19 cellular contexts compared by ENCODE assay signal in genomic region chr1:188670837-188671236, GRCh38.
A peak's percentile ranks its signal among the peaks of the same experiment; 100 is the strongest.
DNase-seq lines count a peak whose midpoint lies in the region; ATAC-seq, FAIRE-seq and TF ChIP-seq lines count a peak whose summit lies in the region.
"Had no signal": no experiment of that assay in that cellular context is flagged by ENCODE, and none has a peak within 500 bp of the region (broad histone marks: within the 10 kb centered on the region; RNA-seq: fewer than 3 reads in every experiment).

No MANE protein-coding gene starts in this region.

- ATAC-seq in stimulated activated naive CD8-positive, alpha-beta T cell treated with anti-CD3 and anti-CD28 coated beads, Interleukin-15, amount 100 ng/mL, for 72 hours: no peak
- ATAC-seq: stimulated activated effector memory CD8-positive, alpha-beta T cell treated with anti-CD3 and anti-CD28 coated beads, Interleukin-12 subunit alpha, Interleukin-12 subunit beta, amount 100 ng/mL, for 72 hours had no signal

- no peaks in the 10 kb centered on the region for H3K9me3 ChIP-seq in H1 (ENCODE audit: insufficient read depth in 2 of 2, low read depth in 1 of 2, low read length in 1 of 2)

- H2BK20ac ChIP-seq in H1 (ENCODE audit: low read length): no peak overlapping the region

- H3K27me3 Mint-ChIP-seq in type B pancreatic cell: no peaks in the 10 kb centered on the region
- H3K27me3 Mint-ChIP-seq in stimulated activated naive CD8-positive, alpha-beta T cell treated with anti-CD3 and anti-CD28 coated beads, Interleukin-15, amount 100 ng/mL, for 72 hours: no peaks in the 10 kb centered on the region
- H3K27me3 Mint-ChIP-seq: activated naive CD4-positive, alpha-beta T cell treated with anti-CD3 and anti-CD28 coated beads, Interleukin-2, amount 50 U/mL, for 24 hours had no signal

- no peak overlapping the region for H3K4me2 ChIP-seq in H1 (ENCODE audit: insufficient read depth in 1 of 2, low read depth in 2 of 2, low read length in 2 of 2)

- H2AK5ac ChIP-seq in H1 (ENCODE audit: low read depth, low read length): no peak overlapping the region

- H4K8ac ChIP-seq in H1 (ENCODE audit: extremely low read depth, insufficient read depth, low read length): no peak overlapping the region

- no peaks in the 10 kb centered on the region for H4K20me1 ChIP-seq in H1 (replicated peaks in 1 of 2; ENCODE audit: control insufficient read depth in 1 of 2, insufficient read depth in 2 of 2, low read length in 2 of 2)

- no peaks in the 10 kb centered on the region for H3K27me3 ChIP-seq in H1 (replicated peaks in 1 of 4; ENCODE audit: control insufficient read depth in 3 of 4, extremely low read depth in 1 of 4, insufficient read depth in 3 of 4, low read length in 3 of 4)

- FAIRE-seq in RCC 7860 (lab: Jason Lieb, UNC) (no peak), H1 (lab: Jason Lieb, UNC) (no peak)
- FAIRE-seq: GM18507 had no signal

- no peak overlapping the region for H4K5ac ChIP-seq in H1 (ENCODE audit: insufficient read length, low read depth, low read length)

- no peak overlapping the region for H3K4me3 ChIP-seq in H1 (ENCODE audit: extremely low read depth in 1 of 4, insufficient read depth in 2 of 4, low read depth in 3 of 4, low read length in 4 of 4)

- no peaks in the 10 kb centered on the region for H3K23me2 ChIP-seq in H1 (ENCODE audit: low read depth, low read length)

- POLR2A ChIA-PET in H1 (lab: Charles Lee; ENCODE audit: partially characterized antibody): no interaction called here

- peak overlapping the region; percentile 97 for H3K14ac ChIP-seq in H1 (ENCODE audit: insufficient read length)

- H2BK12ac ChIP-seq in H1 (ENCODE audit: low read depth, low read length): no peak overlapping the region

- no peak overlapping the region for H3K56ac ChIP-seq in H1 (replicated peaks; ENCODE audit: insufficient read length, low read depth, low read length)

- TF ChIP-seq CTCF in H1 (IDR thresholded peaks at IDR 0.05; ENCODE audit: control extremely low read depth in 1 of 3, insufficient read depth in 1 of 3, low read depth in 1 of 3, low read length in 3 of 3) (no peak), GM13977 (IDR thresholded peaks at IDR 0.05; ENCODE audit: extremely low read depth, insufficient read depth, missing control alignments) (no peak), type B pancreatic cell (conservative IDR thresholded peaks at IDR 0.05) (no peak)

- H2AFZ ChIP-seq in H1 (ENCODE audit: low read length): 0 out of 2 replicates have a peak overlapping the region, but pooled peaks have one; percentile 30

- H3K36me3 ChIP-seq in H1 (ENCODE audit: control insufficient read depth in 2 of 4, insufficient read depth in 4 of 4, low read length in 3 of 4): no peaks in the 10 kb centered on the region

- H3K27ac ChIP-seq in H1 (ENCODE audit: low read depth, low read length) (no peak overlapping the region), substantia nigra (ENCODE audit: low read depth, low read length, poor library complexity, severe bottlenecking) (no peak overlapping the region)

- H3K4me1 ChIP-seq in H1 (replicated peaks in 1 of 4; ENCODE audit: control insufficient read depth in 3 of 4, insufficient read depth in 4 of 4, low read length in 3 of 4): peaks cover 0 to 6% (median 0%) of the 10 kb centered on the region in 4 experiments; a peak in 2 of 7 replicates

- in situ Hi-C loops in GM13977 (cut with MboI; ENCODE audit: low pct_unique_long_range_greater_than_20kb, low sequenced_read_pairs, unreplicated experiment): no loop called here

- DNase-seq in HK-2 (ENCODE audit: unreplicated experiment) (peak; percentile 24), RCC 7860 (ENCODE audit: low spot score) (peak; percentile 23), H1 (ENCODE audit: low read depth in 1 of 2, low spot score in 2 of 2) (no peak), renal cortical epithelial cell (ENCODE audit: low read depth) (peak; percentile 90), GM13977 (ENCODE audit: low spot score) (no peak), type B pancreatic cell (ENCODE audit: extremely low spot score, unreplicated experiment) (no peak), substantia nigra (lab: John Stamatoyannopoulos, UW) (no peak)
- no peak for DNase-seq in stimulated activated naive CD8-positive, alpha-beta T cell treated with anti-CD3 and anti-CD28 coated beads, Interleukin-15, amount 100 ng/mL, for 72 hours
- DNase-seq: activated T-cell treated with anti-CD3 and anti-CD28 coated beads for 4 hours; DMS79 treated with DMSO at 0.1 percent for 48 hours; H7; islet precursor cell; NCI-H2029 treated with DMSO at 0.1 percent for 48 hours; NCI-H524 treated with DMSO at 0.1 percent for 48 hours; stimulated activated CD4-positive, alpha-beta T cell treated with anti-CD3 and anti-CD28 coated beads, Interleukin-12 subunit alpha, Interleukin-12 subunit beta, amount 100 ng/mL, for 4 hours had no signal

- H3K27ac Mint-ChIP-seq in type B pancreatic cell: no peak overlapping the region
- peak overlapping the region in 1 of 2 donors; percentile 4 for H3K27ac Mint-ChIP-seq in stimulated activated naive CD8-positive, alpha-beta T cell treated with anti-CD3 and anti-CD28 coated beads, Interleukin-15, amount 100 ng/mL, for 72 hours
- H3K27ac Mint-ChIP-seq: activated naive CD4-positive, alpha-beta T cell treated with anti-CD3 and anti-CD28 coated beads, Interleukin-2, amount 50 U/mL, for 24 hours; stimulated activated effector memory CD8-positive, alpha-beta T cell treated with anti-CD3 and anti-CD28 coated beads, Interleukin-12 subunit alpha, Interleukin-12 subunit beta, amount 100 ng/mL, for 72 hours had no signal

- H3K79me1 ChIP-seq in H1 (ENCODE audit: low read depth, low read length): no peaks in the 10 kb centered on the region

- H3K9ac ChIP-seq in H1 (replicated peaks in 1 of 4; ENCODE audit: extremely low read depth in 1 of 4, low read depth in 3 of 4, low read length in 3 of 4): no peak overlapping the region

- no peak overlapping the region for H3K18ac ChIP-seq in H1 (ENCODE audit: extremely low read depth, low read length)

- peaks cover 6% of the 10 kb centered on the region for H3K9me3 Mint-ChIP-seq in type B pancreatic cell
- H3K9me3 Mint-ChIP-seq in stimulated activated naive CD8-positive, alpha-beta T cell treated with anti-CD3 and anti-CD28 coated beads, Interleukin-15, amount 100 ng/mL, for 72 hours: peaks cover 23 to 35% of the 10 kb centered on the region in 2 donors

- no peak overlapping the region for H2BK120ac ChIP-seq in H1 (replicated peaks; ENCODE audit: low read depth, low read length)

- H3K79me2 ChIP-seq in H1 (ENCODE audit: control insufficient read depth in 1 of 2, insufficient read depth in 2 of 2, low read length in 2 of 2): no peaks in the 10 kb centered on the region

- TF ChIP-seq RAD21 in H1 (IDR thresholded peaks at IDR 0.05 in 1 of 2, conservative IDR thresholded peaks at IDR 0.05 in 1 of 2; ENCODE audit: low read depth in 2 of 2, low read length in 2 of 2): no peak

- no peak overlapping the region for H3K23ac ChIP-seq in H1 (ENCODE audit: insufficient read length)

- H3K4me3 Mint-ChIP-seq in type B pancreatic cell: no peak overlapping the region
- no peak overlapping the region for H3K4me3 Mint-ChIP-seq in stimulated activated naive CD8-positive, alpha-beta T cell treated with anti-CD3 and anti-CD28 coated beads, Interleukin-15, amount 100 ng/mL, for 72 hours
- H3K4me3 Mint-ChIP-seq: activated naive CD4-positive, alpha-beta T cell treated with anti-CD3 and anti-CD28 coated beads, Interleukin-2, amount 50 U/mL, for 24 hours; brain; stimulated activated effector memory CD8-positive, alpha-beta T cell treated with anti-CD3 and anti-CD28 coated beads, Interleukin-12 subunit alpha, Interleukin-12 subunit beta, amount 100 ng/mL, for 72 hours had no signal

- H3K36me3 Mint-ChIP-seq in type B pancreatic cell: no peaks in the 10 kb centered on the region
- H3K36me3 Mint-ChIP-seq: activated naive CD4-positive, alpha-beta T cell treated with anti-CD3 and anti-CD28 coated beads, Interleukin-2, amount 50 U/mL, for 24 hours; brain; stimulated activated effector memory CD8-positive, alpha-beta T cell treated with anti-CD3 and anti-CD28 coated beads, Interleukin-12 subunit alpha, Interleukin-12 subunit beta, amount 100 ng/mL, for 72 hours had no signal

- H2BK15ac ChIP-seq in H1 (ENCODE audit: low read length): no peak overlapping the region

- TF ChIP-seq POLR2A in H1 (IDR thresholded peaks at IDR 0.05; ENCODE audit: control extremely low read depth in 1 of 2, low read depth in 2 of 2, low read length in 2 of 2): no peak

- no peak overlapping the region for H2BK5ac ChIP-seq in H1 (ENCODE audit: low read depth, low read length)

- CTCF ChIA-PET in H1 (lab: Charles Lee; ENCODE audit: partially characterized antibody): interaction anchor here (1.0 to 1.6 kb wide), 3 partner anchors 10 to 14 kb away, joined by 3 to 4 read pairs (median 3); no protein-coding TSS in a partner anchor

- no peak overlapping the region for H3K4ac ChIP-seq in H1 (replicated peaks; ENCODE audit: insufficient read length, low read depth, low read length)

- WGBS in H1 (ENCODE audit: extremely low coverage in 1 of 2, insufficient coverage in 1 of 2, insufficient read length in 1 of 2, insufficient replicate concordance in 2 of 2, low coverage in 1 of 2, low lambda C conversion rate in 2 of 2, missing lambda C conversion rate in 1 of 2), 2 experiments: 84% methylated on average over 2 of the region's 2 CpGs; no CpG with 5 or more reads in 1 of the 2 experiments

- no peak overlapping the region for H4K91ac ChIP-seq in H1 (replicated peaks; ENCODE audit: insufficient read length, low read length)

- no peak for TF ChIP-seq EP300 in H1 (IDR thresholded peaks at IDR 0.05; ENCODE audit: borderline replicate concordance in 1 of 2, low read depth in 2 of 2, low read length in 2 of 2)

- H3K4me1 Mint-ChIP-seq in type B pancreatic cell (ENCODE audit: unreplicated experiment): no peaks in the 10 kb centered on the region
- no peaks in the 10 kb centered on the region for H3K4me1 Mint-ChIP-seq in stimulated activated naive CD8-positive, alpha-beta T cell treated with anti-CD3 and anti-CD28 coated beads, Interleukin-15, amount 100 ng/mL, for 72 hours
- H3K4me1 Mint-ChIP-seq: activated naive CD4-positive, alpha-beta T cell treated with anti-CD3 and anti-CD28 coated beads, Interleukin-2, amount 50 U/mL, for 24 hours; stimulated activated effector memory CD8-positive, alpha-beta T cell treated with anti-CD3 and anti-CD28 coated beads, Interleukin-12 subunit alpha, Interleukin-12 subunit beta, amount 100 ng/mL, for 72 hours had no signal

TF ChIP-seq in H1, 55 proteins besides CTCF, POLR2A, EP300 and RAD21 (continues in another document):
- TF ChIP-seq TCF12 (IDR thresholded peaks at IDR 0.05; ENCODE audit: low read depth, low read length) (no peak), RNF2 (IDR thresholded peaks at IDR 0.05; ENCODE audit: borderline replicate concordance, low read depth, low read length, missing control alignments, poor library complexity, severe bottlenecking) (no peak), TAF7 (optimal IDR thresholded peaks at IDR 0.05; ENCODE audit: borderline replicate concordance, low read depth, low read length) (no peak), ASH2L (IDR thresholded peaks at IDR 0.05; ENCODE audit: low read length) (no peak)

Comparison
In these comparisons a context has a peak if more than half of its experiments do, and no peak if none do; other contexts are left out.
1. DNase-seq: peak in HK-2 (single experiment), RCC 7860 (single experiment) and renal cortical epithelial cell (single experiment); none in H1 (0 of 2), GM13977 (single experiment), type B pancreatic cell (single experiment), stimulated activated naive CD8-positive, alpha-beta T cell treated with anti-CD3 and anti-CD28 coated beads, Interleukin-15, amount 100 ng/mL, for 72 hours (0 of 2) and substantia nigra (0 of 49).